ENCODE assay signal across 23 cellular contexts in the genomic region with DNA sequence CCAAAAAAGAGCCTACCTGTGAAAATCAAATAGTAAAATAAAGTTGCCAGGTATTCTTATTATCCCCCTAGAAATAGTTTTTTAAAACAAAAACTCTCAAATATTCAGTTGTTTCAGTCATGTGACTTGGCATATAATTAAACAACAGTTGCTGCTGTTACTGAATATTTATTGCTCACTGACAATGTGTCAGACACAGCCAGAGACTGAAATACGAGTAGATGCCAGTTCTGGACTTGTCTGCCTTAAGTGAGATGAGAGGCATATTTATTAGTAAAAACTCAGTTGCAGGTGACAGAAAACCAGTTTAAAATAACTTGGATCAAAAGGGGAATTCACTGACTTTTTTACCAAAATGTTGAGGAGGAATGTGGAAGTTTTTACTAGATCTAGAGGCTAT.
"Had no signal": no experiment of that assay in that cellular context is flagged by ENCODE, and none has a peak within 500 bp of the region (broad histone marks: within the 10 kb centered on the region; RNA-seq: fewer than 3 reads in every experiment).

No MANE protein-coding gene starts in this region.

- H3K4me2 ChIP-seq: smooth muscle cell had no signal

- H3K36me3 Mint-ChIP-seq: activated naive CD8-positive, alpha-beta T cell; natural killer cell; stimulated activated memory B cell treated with anti-CD40 and anti-IgM and Interleukin-4, amounts not matched to agents 10 μg/mL and 1 μg/mL and 100 μg/mL, for 72 hours had no signal

- H3K27ac Mint-ChIP-seq: activated naive CD8-positive, alpha-beta T cell; activated T-cell treated with anti-CD3 and anti-CD28 coated beads, Interleukin-2, amount 50 U/mL, for 24 hours; activated T-helper 17 cell treated with anti-CD3 and anti-CD28 coated beads, Interleukin-2, amount 50 U/mL, for 72 hours; effector memory CD8-positive, alpha-beta T cell; natural killer cell; stimulated activated memory B cell treated with anti-CD40 and anti-IgM and Interleukin-4, amounts not matched to agents 10 μg/mL and 1 μg/mL and 100 μg/mL, for 72 hours; WTC11 had no signal

- H3K4me1 ChIP-seq: adrenal gland, ascending aorta, left lung, stomach had no signal

- H3K4me1 Mint-ChIP-seq: activated T-helper 17 cell treated with anti-CD3 and anti-CD28 coated beads, Interleukin-2, amount 50 U/mL, for 72 hours; central memory CD8-positive, alpha-beta T cell; natural killer cell; stimulated activated memory B cell treated with anti-CD40 and anti-IgM and Interleukin-4, amounts not matched to agents 10 μg/mL and 1 μg/mL and 100 μg/mL, for 72 hours had no signal

- DNase-seq: activated CD4-positive, alpha-beta T cell treated with anti-CD3 and anti-CD28 coated beads, Interleukin-2, amount 50 U/mL, for 4 hours; activated CD8-positive, alpha-beta memory T cell treated with anti-CD3 and anti-CD28 coated beads, Interleukin-2, amount 50 U/mL, for 4 hours; activated naive CD4-positive, alpha-beta T cell; activated T-cell treated with anti-CD3 and anti-CD28 coated beads, Interleukin-2, amount 50 U/mL, for 24 hours; adrenal gland; effector memory CD8-positive, alpha-beta T cell; esophagus squamous epithelium; heart right ventricle; left lung; natural killer cell; stimulated activated CD4-positive, alpha-beta T cell treated with anti-CD3 and anti-CD28 coated beads, Interleukin-15, amount 100 ng/mL, for 24 hours; stomach; T-helper 9 cell; transverse colon had no signal

- H3K27ac ChIP-seq: adrenal gland, ascending aorta, esophagus squamous epithelium, heart right ventricle, left lung, stomach, transverse colon had no signal

- ATAC-seq: activated T-helper 17 cell treated with anti-CD3 and anti-CD28 coated beads, Interleukin-2, amount 50 U/mL, for 72 hours; effector memory CD8-positive, alpha-beta T cell; heart right ventricle; left lung; natural killer cell; sciatic nerve; stimulated activated memory B cell treated with anti-CD40 and anti-IgM and Interleukin-4, amounts not matched to agents 10 μg/mL and 1 μg/mL and 100 μg/mL, for 72 hours; WTC11 had no signal

- H3K27me3 ChIP-seq: adrenal gland, ascending aorta, left lung, transverse colon had no signal

- H3K4me3 ChIP-seq: adrenal gland, ascending aorta, esophagus squamous epithelium, heart right ventricle, left lung, lung, smooth muscle cell, stomach, transverse colon had no signal

- H3K4me3 Mint-ChIP-seq: activated naive CD8-positive, alpha-beta T cell; activated T-cell treated with anti-CD3 and anti-CD28 coated beads, Interleukin-2, amount 50 U/mL, for 24 hours; activated T-helper 17 cell treated with anti-CD3 and anti-CD28 coated beads, Interleukin-2, amount 50 U/mL, for 72 hours; central memory CD8-positive, alpha-beta T cell; effector memory CD8-positive, alpha-beta T cell; natural killer cell; stimulated activated memory B cell treated with anti-CD40 and anti-IgM and Interleukin-4, amounts not matched to agents 10 μg/mL and 1 μg/mL and 100 μg/mL, for 72 hours; WTC11 had no signal

- H3K9me3 ChIP-seq: adrenal gland, ascending aorta, esophagus squamous epithelium, heart right ventricle, left lung, stomach, transverse colon had no signal

- H3K9me3 Mint-ChIP-seq: activated T-cell treated with anti-CD3 and anti-CD28 coated beads, Interleukin-2, amount 50 U/mL, for 24 hours; activated T-helper 17 cell treated with anti-CD3 and anti-CD28 coated beads, Interleukin-2, amount 50 U/mL, for 72 hours; central memory CD8-positive, alpha-beta T cell; natural killer cell had no signal

- H3K36me3 ChIP-seq: adrenal gland, ascending aorta, esophagus squamous epithelium, heart right ventricle, left lung, stomach, transverse colon had no signal
